Comparison of ENCODE assay signal across 8 cellular contexts in genomic region chr17:58692239-58693055, GRCh38. TPM values are rescaled to one million over a fixed set of nuclear protein-coding genes. Genes with fewer than 3 reads are reported as not detected.
A peak's percentile ranks its signal among the peaks of the same experiment; 100 is the strongest.
DNase-seq lines count a peak whose midpoint lies in the region; ATAC-seq and TF ChIP-seq lines count a peak whose summit lies in the region.

Gene RAD51C, plus strand, starts transcription at chr17:58692602. Its CDS starts 42 bp downstream, at chr17:58692644.

- no peaks in the 10 kb centered on the region for H3K27me3 Mint-ChIP-seq in CD4-positive, alpha-beta T cell
- H3K27me3 Mint-ChIP-seq in activated CD8-positive, alpha-beta T cell treated with anti-CD3 and anti-CD28 coated beads, Interleukin-2, amount 10 ng/mL, durations not matched to agents 7 days and 5 days (ENCODE audit: low read depth): peaks cover 3% of the 10 kb centered on the region

- no peaks in the 10 kb centered on the region for H3K27me3 ChIP-seq in CD4-positive, alpha-beta T cell (ENCODE audit: control insufficient read depth, insufficient read depth, low read length)
- no peaks in the 10 kb centered on the region for H3K27me3 ChIP-seq in ectodermal cell (ENCODE audit: control insufficient read depth, insufficient read depth, low read length, poor library complexity, severe bottlenecking)
- H3K27me3 ChIP-seq in lower lobe of right lung (ENCODE audit: low read depth): no peaks in the 10 kb centered on the region

- POLR2A ChIA-PET in CD4-positive, alpha-beta T cell (lab: Charles Lee): interaction anchor here (0.8 to 3.2 kb wide), 7 partner anchors 25 to 414 kb away, joined by 3 to 33 read pairs (median 7); partner anchors contain the start of genes HSF5 and TRIM37
- POLR2A ChIA-PET in activated CD8-positive, alpha-beta T cell treated with anti-CD3 and anti-CD28 coated beads, Interleukin-2, amount 10 ng/mL, durations not matched to agents 7 days and 5 days (lab: Charles Lee): interaction anchor here (0.6 to 7.7 kb wide), 14 partner anchors 9 to 444 kb away, joined by 3 to 126 read pairs (median 4); partner anchors contain the start of gene TRIM37

- H3K4me1 ChIP-seq in ectodermal cell (ENCODE audit: control insufficient read depth, insufficient read depth, low read length): peaks cover 3% of the 10 kb centered on the region
- peaks cover 12% of the 10 kb centered on the region for H3K4me1 ChIP-seq in lower lobe of right lung

- peak within 1 kb of the TSS; percentile 61 for H3K4me3 ChIP-seq in ectodermal cell (ENCODE audit: insufficient read depth, low read depth, low read length)
- H3K4me3 ChIP-seq in lower lobe of right lung: peak within 1 kb of the TSS; percentile 72

- peaks cover 30% of the 10 kb centered on the region for H3K36me3 Mint-ChIP-seq in CD4-positive, alpha-beta T cell (ENCODE audit: low read depth)
- H3K36me3 Mint-ChIP-seq in activated CD8-positive, alpha-beta T cell treated with anti-CD3 and anti-CD28 coated beads, Interleukin-2, amount 10 ng/mL, durations not matched to agents 7 days and 5 days (ENCODE audit: low read depth): peaks cover 29% of the 10 kb centered on the region

- ATAC-seq in CD4-positive, alpha-beta T cell (ENCODE audit: poor library complexity): peak; percentile 96
- ATAC-seq in GM19397 (IDR thresholded peaks at IDR 0.05; ENCODE audit: unreplicated experiment) (peak; percentile 98), HG03565 (IDR thresholded peaks at IDR 0.05; ENCODE audit: unreplicated experiment) (peak; percentile 92), lower lobe of right lung (peak; percentile 99)
- peak; percentile 97 for ATAC-seq in activated CD8-positive, alpha-beta T cell treated with anti-CD3 and anti-CD28 coated beads, Interleukin-2, amount 10 ng/mL, durations not matched to agents 7 days and 5 days

- H3K9me3 ChIP-seq in CD4-positive, alpha-beta T cell (ENCODE audit: control insufficient read depth, low read length): no peaks in the 10 kb centered on the region
- no peaks in the 10 kb centered on the region for H3K9me3 ChIP-seq in ectodermal cell (ENCODE audit: control insufficient read depth, low read length)
- no peaks in the 10 kb centered on the region for H3K9me3 ChIP-seq in lower lobe of right lung

- CTCF ChIA-PET in CD4-positive, alpha-beta T cell (lab: Charles Lee): interaction anchor here (0.8 to 2.1 kb wide), 2 partner anchors 86 to 174 kb away, joined by 3 to 7 read pairs; no protein-coding TSS in a partner anchor
- CTCF ChIA-PET in activated CD8-positive, alpha-beta T cell treated with anti-CD3 and anti-CD28 coated beads, Interleukin-2, amount 10 ng/mL, durations not matched to agents 7 days and 5 days (lab: Charles Lee): interaction anchor here (0.9 to 2.8 kb wide), 7 partner anchors 18 to 414 kb away, joined by 3 to 9 read pairs (median 5); partner anchors contain the start of gene TRIM37

- H3K36me3 ChIP-seq in ectodermal cell (ENCODE audit: control insufficient read depth, insufficient read depth, low read length): no peaks in the 10 kb centered on the region
- no peaks in the 10 kb centered on the region for H3K36me3 ChIP-seq in lower lobe of right lung

- peak within 1 kb of the TSS; percentile 66 for H3K27ac ChIP-seq in CD4-positive, alpha-beta T cell (ENCODE audit: low read depth, low read length)
- H3K27ac ChIP-seq in ectodermal cell (ENCODE audit: insufficient read depth, low read depth, low read length, poor library complexity, severe bottlenecking) (peak within 1 kb of the TSS; percentile 55), lower lobe of right lung (peak within 1 kb of the TSS; percentile 80)

- WGBS in ectodermal cell, 2 experiments: 26 to 28% methylated on average over 50 of the region's 50 CpGs

- intact Hi-C loops in CD4-positive, alpha-beta T cell (cut with DNase I, micrococcal nuclease): loop anchor here (2.0 to 10.0 kb wide), 6 partner anchors 34 to 462 kb away; partner anchors contain the start of genes PRR11 (in 1 of the 2), SKA2 (in 1 of the 2) and TRIM37 (in 1 of the 2)
- intact Hi-C loops in lower lobe of right lung (cut with DNase I): no loop called here

- DNase-seq in CD4-positive, alpha-beta T cell: peak; percentile 70 to 89 (median 82)
- DNase-seq in NCI-H82 treated with DMSO at 0.1 percent for 48 hours (lab: John Stamatoyannopoulos, UW; ENCODE audit: unreplicated experiment): peak; percentile 45
- peak; percentile 93 for DNase-seq in activated CD8-positive, alpha-beta T cell treated with anti-CD3 and anti-CD28 coated beads, Interleukin-2, amount 10 ng/mL, durations not matched to agents 7 days and 5 days
- DNase-seq in lower lobe of right lung: peak; percentile 93
- peak; percentile 55 to 83 (median 60) for DNase-seq in stimulated activated CD4-positive, alpha-beta T cell treated with anti-CD3 and anti-CD28 coated beads, TNF-alpha, amount 100 ng/mL, for 1 hour (ENCODE audit: low read depth in 3 of 3, low spot score in 1 of 3)

- peak within 1 kb of the TSS; percentile 86 for H3K27ac Mint-ChIP-seq in CD4-positive, alpha-beta T cell
- H3K27ac Mint-ChIP-seq in activated CD8-positive, alpha-beta T cell treated with anti-CD3 and anti-CD28 coated beads, Interleukin-2, amount 10 ng/mL, durations not matched to agents 7 days and 5 days: peak within 1 kb of the TSS; percentile 97

- peak within 1 kb of the TSS; percentile 93 for H3K4me3 Mint-ChIP-seq in CD4-positive, alpha-beta T cell
- peak within 1 kb of the TSS; percentile 95 for H3K4me3 Mint-ChIP-seq in activated CD8-positive, alpha-beta T cell treated with anti-CD3 and anti-CD28 coated beads, Interleukin-2, amount 10 ng/mL, durations not matched to agents 7 days and 5 days

- peaks cover 28% of the 10 kb centered on the region for H3K4me1 Mint-ChIP-seq in CD4-positive, alpha-beta T cell (ENCODE audit: low read depth)
- H3K4me1 Mint-ChIP-seq in activated CD8-positive, alpha-beta T cell treated with anti-CD3 and anti-CD28 coated beads, Interleukin-2, amount 10 ng/mL, durations not matched to agents 7 days and 5 days (ENCODE audit: low read depth): peaks cover 35% of the 10 kb centered on the region

- no peaks in the 10 kb centered on the region for H3K9me3 Mint-ChIP-seq in CD4-positive, alpha-beta T cell
- no peaks in the 10 kb centered on the region for H3K9me3 Mint-ChIP-seq in activated CD8-positive, alpha-beta T cell treated with anti-CD3 and anti-CD28 coated beads, Interleukin-2, amount 10 ng/mL, durations not matched to agents 7 days and 5 days (ENCODE audit: insufficient read depth)

- TF ChIP-seq CTCF in CD4-positive, alpha-beta T cell (IDR thresholded peaks at IDR 0.05): no peak
- TF ChIP-seq CTCF in lower lobe of right lung (IDR thresholded peaks at IDR 0.05): no peak

RNA-seq across cellular contexts. Expression of gene RAD51C, which starts in this region (rescaled TPM):
- total RNA-seq in CD4-positive, alpha-beta T cell: 10 to 100 TPM; 10.4 to 11.6 TPM
- total RNA-seq in activated CD8-positive, alpha-beta T cell treated with anti-CD3 and anti-CD28 coated beads, Interleukin-2, amount 10 ng/mL, durations not matched to agents 7 days and 5 days: 10 to 100 TPM; 70.6 to 70.8 TPM
- 40.8 TPM for polyA plus RNA-seq in ectodermal cell (2013, experiment 1 of 4)
- 43.9 TPM for polyA plus RNA-seq in ectodermal cell (2013, experiment 2 of 4)
- 34.5 TPM for polyA plus RNA-seq in ectodermal cell (2013, experiment 3 of 4)
- 37.7 TPM for polyA plus RNA-seq in ectodermal cell (2013, experiment 4 of 4)
- 21.0 TPM for total RNA-seq in lower lobe of right lung

Comparison
In these comparisons a context has a peak if more than half of its experiments do, and no peak if none do; other contexts are left out.
1. Peak in every context shown above with its lines: DNase-seq, ATAC-seq, H3K4me3 ChIP-seq and H3K27ac ChIP-seq.